ENCODE assay signal across 9 cellular contexts in genomic region chr3:153275514-153275913, GRCh38.
"Had no signal": no experiment of that assay in that cellular context is flagged by ENCODE, and none has a peak within 500 bp of the region (broad histone marks: within the 10 kb centered on the region; RNA-seq: fewer than 3 reads in every experiment).

No MANE protein-coding gene starts in this region.

- H3K4me3 Mint-ChIP-seq: GM23338 had no signal

- H3K4me1 Mint-ChIP-seq: GM23338 had no signal

- H3K9me3 ChIP-seq: HAP-1 had no signal

- H3K9me3 Mint-ChIP-seq: GM23338, HFFc6 had no signal

- H3K27ac ChIP-seq: HL-60 had no signal

- FAIRE-seq: H1, H54, HepG2 had no signal

- H3K36me3 ChIP-seq: HAP-1 had no signal

- H3K4me2 ChIP-seq: GM23338 had no signal

- H3K4me3 ChIP-seq: GM23338, HAP-1 had no signal

- H3K4me1 ChIP-seq: HAP-1 had no signal

- DNase-seq: HFFc6, KBM-7 had no signal

- H3K27ac Mint-ChIP-seq: GM23338, HFFc6 had no signal

- ATAC-seq: GM23338, HCT116, HepG2 had no signal
